ENCODE assay signal across 11 cellular contexts in genomic region chr3:118245312-118245711, GRCh38.
"Had no signal": no experiment of that assay in that cellular context is flagged by ENCODE, and none has a peak within 500 bp of the region (broad histone marks: within the 10 kb centered on the region; RNA-seq: fewer than 3 reads in every experiment).

No MANE protein-coding gene starts in this region.

- H3K36me3 ChIP-seq: HAP-1 had no signal

- FAIRE-seq: H1, H54 had no signal

- H2AFZ ChIP-seq: GM23248, GM23338 had no signal

- ATAC-seq: GM23338, HCT116 had no signal

- H3K9me3 Mint-ChIP-seq: GM23338, H9 had no signal

- H3K4me1 Mint-ChIP-seq: GM23338, H9 had no signal

- H3K27ac Mint-ChIP-seq: GM23338, H9, HFFc6 had no signal

- DNase-seq: GM23248, GOT3, H7, H9, HCEC 1CT, HFFc6 had no signal

- H3K4me2 ChIP-seq: GM23338 had no signal

- H3K27ac ChIP-seq: GM23248 had no signal

- H3K4me3 ChIP-seq: GM23248, GM23338, HAP-1 had no signal

- H3K9ac ChIP-seq: GM23248 had no signal

- H3K4me1 ChIP-seq: HAP-1 had no signal

- H3K9me3 ChIP-seq: HAP-1 had no signal

- H3K4me3 Mint-ChIP-seq: GM23338, H9, HFFc6 had no signal
